In the genomic region with DNA sequence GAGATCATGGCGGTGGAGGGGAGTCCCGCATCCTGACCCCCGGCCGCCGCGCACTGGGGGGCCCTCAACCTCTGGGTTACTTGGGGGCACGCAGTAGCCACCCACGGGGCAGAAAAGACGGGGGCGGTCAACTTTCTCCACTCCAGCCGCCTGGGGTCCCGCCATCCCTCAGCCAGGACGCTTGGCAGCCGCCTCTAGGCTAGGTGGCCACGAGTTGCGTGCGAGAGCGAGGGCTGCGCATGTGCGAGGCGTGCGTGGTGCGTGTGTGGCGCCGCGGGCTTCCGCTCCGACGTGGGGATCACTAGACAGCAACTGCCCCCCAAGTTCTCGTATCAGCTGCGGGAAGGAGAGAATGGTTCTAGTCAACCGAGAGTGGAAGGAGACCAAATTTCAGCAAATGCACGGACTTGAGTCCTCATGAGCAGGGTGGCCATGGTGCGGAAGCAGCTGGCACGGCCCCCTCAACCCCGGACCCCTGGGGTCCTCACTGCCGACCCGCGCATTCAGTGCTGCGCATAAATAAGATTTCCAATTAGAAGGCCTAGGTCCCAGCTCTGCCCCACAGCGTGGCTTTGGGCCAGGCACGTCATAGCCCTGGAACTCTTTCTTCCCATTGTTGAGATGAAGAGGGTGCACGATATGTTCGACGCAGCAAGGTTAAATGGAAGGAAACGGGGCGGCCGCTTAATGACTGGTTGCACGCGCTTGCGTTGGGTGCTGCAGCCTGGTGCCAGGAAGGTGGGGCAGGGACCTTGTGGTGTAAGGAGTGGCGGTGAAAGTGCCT, we compare ENCODE assay signal across 1 cellular context.
TF ChIP-seq lines count a peak whose summit lies in the region.

No MANE protein-coding gene starts in this region.

TF ChIP-seq in K562, 482 proteins besides CTCF, POLR2A, EP300 and RAD21 (continued from another document and continues in another):
- TF ChIP-seq, protein P1, sequence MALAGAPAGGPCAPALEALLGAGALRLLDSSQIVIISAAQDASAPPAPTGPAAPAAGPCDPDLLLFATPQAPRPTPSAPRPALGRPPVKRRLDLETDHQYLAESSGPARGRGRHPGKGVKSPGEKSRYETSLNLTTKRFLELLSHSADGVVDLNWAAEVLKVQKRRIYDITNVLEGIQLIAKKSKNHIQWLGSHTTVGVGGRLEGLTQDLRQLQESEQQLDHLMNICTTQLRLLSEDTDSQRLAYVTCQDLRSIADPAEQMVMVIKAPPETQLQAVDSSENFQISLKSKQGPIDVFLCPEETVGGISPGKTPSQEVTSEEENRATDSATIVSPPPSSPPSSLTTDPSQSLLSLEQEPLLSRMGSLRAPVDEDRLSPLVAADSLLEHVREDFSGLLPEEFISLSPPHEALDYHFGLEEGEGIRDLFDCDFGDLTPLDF (CRISPR knock-in tag; IDR thresholded peaks at IDR 0.05) = no peak
- TF ChIP-seq, protein P2, sequence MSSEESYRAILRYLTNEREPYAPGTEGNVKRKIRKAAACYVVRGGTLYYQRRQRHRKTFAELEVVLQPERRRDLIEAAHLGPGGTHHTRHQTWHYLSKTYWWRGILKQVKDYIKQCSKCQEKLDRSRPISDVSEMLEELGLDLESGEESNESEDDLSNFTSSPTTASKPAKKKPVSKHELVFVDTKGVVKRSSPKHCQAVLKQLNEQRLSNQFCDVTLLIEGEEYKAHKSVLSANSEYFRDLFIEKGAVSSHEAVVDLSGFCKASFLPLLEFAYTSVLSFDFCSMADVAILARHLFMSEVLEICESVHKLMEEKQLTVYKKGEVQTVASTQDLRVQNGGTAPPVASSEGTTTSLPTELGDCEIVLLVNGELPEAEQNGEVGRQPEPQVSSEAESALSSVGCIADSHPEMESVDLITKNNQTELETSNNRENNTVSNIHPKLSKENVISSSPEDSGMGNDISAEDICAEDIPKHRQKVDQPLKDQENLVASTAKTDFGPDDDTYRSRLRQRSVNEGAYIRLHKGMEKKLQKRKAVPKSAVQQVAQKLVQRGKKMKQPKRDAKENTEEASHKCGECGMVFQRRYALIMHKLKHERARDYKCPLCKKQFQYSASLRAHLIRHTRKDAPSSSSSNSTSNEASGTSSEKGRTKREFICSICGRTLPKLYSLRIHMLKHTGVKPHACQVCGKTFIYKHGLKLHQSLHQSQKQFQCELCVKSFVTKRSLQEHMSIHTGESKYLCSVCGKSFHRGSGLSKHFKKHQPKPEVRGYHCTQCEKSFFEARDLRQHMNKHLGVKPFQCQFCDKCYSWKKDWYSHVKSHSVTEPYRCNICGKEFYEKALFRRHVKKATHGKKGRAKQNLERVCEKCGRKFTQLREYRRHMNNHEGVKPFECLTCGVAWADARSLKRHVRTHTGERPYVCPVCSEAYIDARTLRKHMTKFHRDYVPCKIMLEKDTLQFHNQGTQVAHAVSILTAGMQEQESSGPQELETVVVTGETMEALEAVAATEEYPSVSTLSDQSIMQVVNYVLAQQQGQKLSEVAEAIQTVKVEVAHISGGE (CRISPR knock-in tag; IDR thresholded peaks at IDR 0.05) = no peak
- no peak for TF ChIP-seq DACH1 (IDR thresholded peaks at IDR 0.05; ENCODE audit: partially characterized antibody)
- no peak for TF ChIP-seq KDM5B (IDR thresholded peaks at IDR 0.05; ENCODE audit: insufficient replicate concordance, low read depth, low read length)
- no peak for TF ChIP-seq ZNF586 (CRISPR knock-in tag; conservative IDR thresholded peaks at IDR 0.05)
- TF ChIP-seq TCF3 (CRISPR knock-in tag; IDR thresholded peaks at IDR 0.05) = no peak
- no peak for TF ChIP-seq XRCC5 (IDR thresholded peaks at IDR 0.05; ENCODE audit: low read depth, low read length)
- TF ChIP-seq, protein P3, sequence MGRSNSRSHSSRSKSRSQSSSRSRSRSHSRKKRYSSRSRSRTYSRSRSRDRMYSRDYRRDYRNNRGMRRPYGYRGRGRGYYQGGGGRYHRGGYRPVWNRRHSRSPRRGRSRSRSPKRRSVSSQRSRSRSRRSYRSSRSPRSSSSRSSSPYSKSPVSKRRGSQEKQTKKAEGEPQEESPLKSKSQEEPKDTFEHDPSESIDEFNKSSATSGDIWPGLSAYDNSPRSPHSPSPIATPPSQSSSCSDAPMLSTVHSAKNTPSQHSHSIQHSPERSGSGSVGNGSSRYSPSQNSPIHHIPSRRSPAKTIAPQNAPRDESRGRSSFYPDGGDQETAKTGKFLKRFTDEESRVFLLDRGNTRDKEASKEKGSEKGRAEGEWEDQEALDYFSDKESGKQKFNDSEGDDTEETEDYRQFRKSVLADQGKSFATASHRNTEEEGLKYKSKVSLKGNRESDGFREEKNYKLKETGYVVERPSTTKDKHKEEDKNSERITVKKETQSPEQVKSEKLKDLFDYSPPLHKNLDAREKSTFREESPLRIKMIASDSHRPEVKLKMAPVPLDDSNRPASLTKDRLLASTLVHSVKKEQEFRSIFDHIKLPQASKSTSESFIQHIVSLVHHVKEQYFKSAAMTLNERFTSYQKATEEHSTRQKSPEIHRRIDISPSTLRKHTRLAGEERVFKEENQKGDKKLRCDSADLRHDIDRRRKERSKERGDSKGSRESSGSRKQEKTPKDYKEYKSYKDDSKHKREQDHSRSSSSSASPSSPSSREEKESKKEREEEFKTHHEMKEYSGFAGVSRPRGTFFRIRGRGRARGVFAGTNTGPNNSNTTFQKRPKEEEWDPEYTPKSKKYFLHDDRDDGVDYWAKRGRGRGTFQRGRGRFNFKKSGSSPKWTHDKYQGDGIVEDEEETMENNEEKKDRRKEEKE (IDR thresholded peaks at IDR 0.05; ENCODE audit: borderline replicate concordance in 1 of 2, control insufficient read depth in 1 of 2, low read depth in 2 of 2, low read length in 1 of 2) = no peak
- TF ChIP-seq ZNF695 (CRISPR knock-in tag; IDR thresholded peaks at IDR 0.05) = no peak
- no peak for TF ChIP-seq ZNF764 (CRISPR knock-in tag; IDR thresholded peaks at IDR 0.05; ENCODE audit: low read depth)
- TF ChIP-seq, protein P4, sequence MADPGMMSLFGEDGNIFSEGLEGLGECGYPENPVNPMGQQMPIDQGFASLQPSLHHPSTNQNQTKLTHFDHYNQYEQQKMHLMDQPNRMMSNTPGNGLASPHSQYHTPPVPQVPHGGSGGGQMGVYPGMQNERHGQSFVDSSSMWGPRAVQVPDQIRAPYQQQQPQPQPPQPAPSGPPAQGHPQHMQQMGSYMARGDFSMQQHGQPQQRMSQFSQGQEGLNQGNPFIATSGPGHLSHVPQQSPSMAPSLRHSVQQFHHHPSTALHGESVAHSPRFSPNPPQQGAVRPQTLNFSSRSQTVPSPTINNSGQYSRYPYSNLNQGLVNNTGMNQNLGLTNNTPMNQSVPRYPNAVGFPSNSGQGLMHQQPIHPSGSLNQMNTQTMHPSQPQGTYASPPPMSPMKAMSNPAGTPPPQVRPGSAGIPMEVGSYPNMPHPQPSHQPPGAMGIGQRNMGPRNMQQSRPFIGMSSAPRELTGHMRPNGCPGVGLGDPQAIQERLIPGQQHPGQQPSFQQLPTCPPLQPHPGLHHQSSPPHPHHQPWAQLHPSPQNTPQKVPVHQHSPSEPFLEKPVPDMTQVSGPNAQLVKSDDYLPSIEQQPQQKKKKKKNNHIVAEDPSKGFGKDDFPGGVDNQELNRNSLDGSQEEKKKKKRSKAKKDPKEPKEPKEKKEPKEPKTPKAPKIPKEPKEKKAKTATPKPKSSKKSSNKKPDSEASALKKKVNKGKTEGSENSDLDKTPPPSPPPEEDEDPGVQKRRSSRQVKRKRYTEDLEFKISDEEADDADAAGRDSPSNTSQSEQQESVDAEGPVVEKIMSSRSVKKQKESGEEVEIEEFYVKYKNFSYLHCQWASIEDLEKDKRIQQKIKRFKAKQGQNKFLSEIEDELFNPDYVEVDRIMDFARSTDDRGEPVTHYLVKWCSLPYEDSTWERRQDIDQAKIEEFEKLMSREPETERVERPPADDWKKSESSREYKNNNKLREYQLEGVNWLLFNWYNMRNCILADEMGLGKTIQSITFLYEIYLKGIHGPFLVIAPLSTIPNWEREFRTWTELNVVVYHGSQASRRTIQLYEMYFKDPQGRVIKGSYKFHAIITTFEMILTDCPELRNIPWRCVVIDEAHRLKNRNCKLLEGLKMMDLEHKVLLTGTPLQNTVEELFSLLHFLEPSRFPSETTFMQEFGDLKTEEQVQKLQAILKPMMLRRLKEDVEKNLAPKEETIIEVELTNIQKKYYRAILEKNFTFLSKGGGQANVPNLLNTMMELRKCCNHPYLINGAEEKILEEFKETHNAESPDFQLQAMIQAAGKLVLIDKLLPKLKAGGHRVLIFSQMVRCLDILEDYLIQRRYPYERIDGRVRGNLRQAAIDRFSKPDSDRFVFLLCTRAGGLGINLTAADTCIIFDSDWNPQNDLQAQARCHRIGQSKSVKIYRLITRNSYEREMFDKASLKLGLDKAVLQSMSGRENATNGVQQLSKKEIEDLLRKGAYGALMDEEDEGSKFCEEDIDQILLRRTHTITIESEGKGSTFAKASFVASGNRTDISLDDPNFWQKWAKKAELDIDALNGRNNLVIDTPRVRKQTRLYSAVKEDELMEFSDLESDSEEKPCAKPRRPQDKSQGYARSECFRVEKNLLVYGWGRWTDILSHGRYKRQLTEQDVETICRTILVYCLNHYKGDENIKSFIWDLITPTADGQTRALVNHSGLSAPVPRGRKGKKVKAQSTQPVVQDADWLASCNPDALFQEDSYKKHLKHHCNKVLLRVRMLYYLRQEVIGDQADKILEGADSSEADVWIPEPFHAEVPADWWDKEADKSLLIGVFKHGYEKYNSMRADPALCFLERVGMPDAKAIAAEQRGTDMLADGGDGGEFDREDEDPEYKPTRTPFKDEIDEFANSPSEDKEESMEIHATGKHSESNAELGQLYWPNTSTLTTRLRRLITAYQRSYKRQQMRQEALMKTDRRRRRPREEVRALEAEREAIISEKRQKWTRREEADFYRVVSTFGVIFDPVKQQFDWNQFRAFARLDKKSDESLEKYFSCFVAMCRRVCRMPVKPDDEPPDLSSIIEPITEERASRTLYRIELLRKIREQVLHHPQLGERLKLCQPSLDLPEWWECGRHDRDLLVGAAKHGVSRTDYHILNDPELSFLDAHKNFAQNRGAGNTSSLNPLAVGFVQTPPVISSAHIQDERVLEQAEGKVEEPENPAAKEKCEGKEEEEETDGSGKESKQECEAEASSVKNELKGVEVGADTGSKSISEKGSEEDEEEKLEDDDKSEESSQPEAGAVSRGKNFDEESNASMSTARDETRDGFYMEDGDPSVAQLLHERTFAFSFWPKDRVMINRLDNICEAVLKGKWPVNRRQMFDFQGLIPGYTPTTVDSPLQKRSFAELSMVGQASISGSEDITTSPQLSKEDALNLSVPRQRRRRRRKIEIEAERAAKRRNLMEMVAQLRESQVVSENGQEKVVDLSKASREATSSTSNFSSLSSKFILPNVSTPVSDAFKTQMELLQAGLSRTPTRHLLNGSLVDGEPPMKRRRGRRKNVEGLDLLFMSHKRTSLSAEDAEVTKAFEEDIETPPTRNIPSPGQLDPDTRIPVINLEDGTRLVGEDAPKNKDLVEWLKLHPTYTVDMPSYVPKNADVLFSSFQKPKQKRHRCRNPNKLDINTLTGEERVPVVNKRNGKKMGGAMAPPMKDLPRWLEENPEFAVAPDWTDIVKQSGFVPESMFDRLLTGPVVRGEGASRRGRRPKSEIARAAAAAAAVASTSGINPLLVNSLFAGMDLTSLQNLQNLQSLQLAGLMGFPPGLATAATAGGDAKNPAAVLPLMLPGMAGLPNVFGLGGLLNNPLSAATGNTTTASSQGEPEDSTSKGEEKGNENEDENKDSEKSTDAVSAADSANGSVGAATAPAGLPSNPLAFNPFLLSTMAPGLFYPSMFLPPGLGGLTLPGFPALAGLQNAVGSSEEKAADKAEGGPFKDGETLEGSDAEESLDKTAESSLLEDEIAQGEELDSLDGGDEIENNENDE (IDR thresholded peaks at IDR 0.05; ENCODE audit: low read depth, low read length) = no peak
- TF ChIP-seq CC2D1A (IDR thresholded peaks at IDR 0.05) = no peak
- no peak for TF ChIP-seq PML (IDR thresholded peaks at IDR 0.05; ENCODE audit: low read length)
- TF ChIP-seq KAT7 (CRISPR knock-in tag; IDR thresholded peaks at IDR 0.05; ENCODE audit: borderline replicate concordance) = no peak
- TF ChIP-seq ESRRA (IDR thresholded peaks at IDR 0.05; ENCODE audit: borderline replicate concordance, low read depth) = no peak
- TF ChIP-seq ZBTB17 (CRISPR knock-in tag; IDR thresholded peaks at IDR 0.05) = no peak
- no peak for TF ChIP-seq ARHGAP35 (IDR thresholded peaks at IDR 0.05; ENCODE audit: partially characterized antibody)
- TF ChIP-seq, protein P5, sequence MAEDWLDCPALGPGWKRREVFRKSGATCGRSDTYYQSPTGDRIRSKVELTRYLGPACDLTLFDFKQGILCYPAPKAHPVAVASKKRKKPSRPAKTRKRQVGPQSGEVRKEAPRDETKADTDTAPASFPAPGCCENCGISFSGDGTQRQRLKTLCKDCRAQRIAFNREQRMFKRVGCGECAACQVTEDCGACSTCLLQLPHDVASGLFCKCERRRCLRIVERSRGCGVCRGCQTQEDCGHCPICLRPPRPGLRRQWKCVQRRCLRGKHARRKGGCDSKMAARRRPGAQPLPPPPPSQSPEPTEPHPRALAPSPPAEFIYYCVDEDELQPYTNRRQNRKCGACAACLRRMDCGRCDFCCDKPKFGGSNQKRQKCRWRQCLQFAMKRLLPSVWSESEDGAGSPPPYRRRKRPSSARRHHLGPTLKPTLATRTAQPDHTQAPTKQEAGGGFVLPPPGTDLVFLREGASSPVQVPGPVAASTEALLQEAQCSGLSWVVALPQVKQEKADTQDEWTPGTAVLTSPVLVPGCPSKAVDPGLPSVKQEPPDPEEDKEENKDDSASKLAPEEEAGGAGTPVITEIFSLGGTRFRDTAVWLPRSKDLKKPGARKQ (CRISPR knock-in tag; IDR thresholded peaks at IDR 0.05) = no peak
- no peak for TF ChIP-seq ZFP30 (CRISPR knock-in tag; IDR thresholded peaks at IDR 0.05; ENCODE audit: borderline replicate concordance)
- no peak for TF ChIP-seq ZNF707 (CRISPR knock-in tag; conservative IDR thresholded peaks at IDR 0.05)
- no peak for TF ChIP-seq JUN (IDR thresholded peaks at IDR 0.05; ENCODE audit: borderline replicate concordance, low read depth, low read length)
- TF ChIP-seq JUN (CRISPR knock-in tag; IDR thresholded peaks at IDR 0.05; ENCODE audit: borderline replicate concordance) = no peak
- TF ChIP-seq ZNF589 (CRISPR knock-in tag; IDR thresholded peaks at IDR 0.05; ENCODE audit: low read depth) = 0 out of 2 replicates have a peak, but pooled peaks have one; percentile 35
- TF ChIP-seq SETDB1 (IDR thresholded peaks at IDR 0.05; ENCODE audit: low read length) = no peak
- no peak for TF ChIP-seq NELFE (IDR thresholded peaks at IDR 0.05; ENCODE audit: insufficient read depth, insufficient read length)
- TF ChIP-seq KLF1 (tag; IDR thresholded peaks at IDR 0.05) = no peak
- no peak for TF ChIP-seq DDX20 (tag; IDR thresholded peaks at IDR 0.05; ENCODE audit: low read depth)
- TF ChIP-seq ELF1 (tag; IDR thresholded peaks at IDR 0.05) = no peak
- TF ChIP-seq ZC3H4 (CRISPR knock-in tag; IDR thresholded peaks at IDR 0.05; ENCODE audit: borderline replicate concordance) = 0 out of 2 replicates have a peak, but pooled peaks have one; percentile 43
- no peak for TF ChIP-seq GABPA (tag; conservative IDR thresholded peaks at IDR 0.05; ENCODE audit: low read depth)
- TF ChIP-seq, protein P6, sequence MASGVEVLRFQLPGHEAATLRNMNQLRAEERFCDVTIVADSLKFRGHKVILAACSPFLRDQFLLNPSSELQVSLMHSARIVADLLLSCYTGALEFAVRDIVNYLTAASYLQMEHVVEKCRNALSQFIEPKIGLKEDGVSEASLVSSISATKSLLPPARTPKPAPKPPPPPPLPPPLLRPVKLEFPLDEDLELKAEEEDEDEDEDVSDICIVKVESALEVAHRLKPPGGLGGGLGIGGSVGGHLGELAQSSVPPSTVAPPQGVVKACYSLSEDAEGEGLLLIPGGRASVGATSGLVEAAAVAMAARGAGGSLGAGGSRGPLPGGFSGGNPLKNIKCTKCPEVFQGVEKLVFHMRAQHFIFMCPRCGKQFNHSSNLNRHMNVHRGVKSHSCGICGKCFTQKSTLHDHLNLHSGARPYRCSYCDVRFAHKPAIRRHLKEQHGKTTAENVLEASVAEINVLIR (CRISPR knock-in tag; IDR thresholded peaks at IDR 0.05) = no peak
- no peak for TF ChIP-seq NFATC3 (IDR thresholded peaks at IDR 0.05)
- TF ChIP-seq SAFB (IDR thresholded peaks at IDR 0.05; ENCODE audit: borderline replicate concordance, low read depth, low read length) = 0 out of 2 replicates have a peak, but pooled peaks have one; percentile 48
